Comparison of ENCODE assay signal across 8 cellular contexts in the genomic region with DNA sequence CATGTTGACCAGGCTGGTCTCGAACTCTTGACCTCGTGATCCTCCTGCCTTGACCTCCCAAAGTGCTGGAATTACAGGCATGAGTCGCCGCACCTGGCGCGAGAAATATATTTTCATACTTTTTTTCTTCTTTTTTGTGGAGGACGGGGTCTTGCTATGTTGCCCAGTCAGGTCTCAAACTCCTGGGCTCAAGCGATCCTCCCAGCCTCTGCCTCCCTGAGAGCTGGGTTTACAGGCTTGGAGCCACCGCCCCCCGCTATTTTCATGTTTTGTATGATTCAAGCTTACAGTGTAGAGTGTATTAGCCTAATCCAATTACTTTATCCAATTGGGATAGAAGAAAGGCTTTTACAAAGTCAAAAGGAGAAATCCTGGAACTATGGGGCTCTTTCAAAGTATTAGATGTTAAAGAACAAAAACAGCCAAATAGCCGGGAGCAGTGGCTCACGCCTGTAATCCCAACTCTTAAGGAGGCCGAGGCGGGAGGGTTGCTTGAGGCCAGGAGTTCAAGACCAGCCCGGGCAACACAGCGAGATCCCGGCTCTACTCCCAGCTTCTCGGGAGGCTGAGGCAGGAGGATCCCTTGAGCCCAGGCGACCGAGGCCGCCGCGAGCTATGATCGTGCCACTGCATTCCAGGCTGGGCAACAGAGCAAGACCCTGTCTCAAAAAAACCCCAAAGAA. TPM values are rescaled to one million over a fixed set of nuclear protein-coding genes. Genes with fewer than 3 reads are reported as not detected.
DNase-seq lines count a peak whose midpoint lies in the region; ATAC-seq, FAIRE-seq and TF ChIP-seq lines count a peak whose summit lies in the region.

No MANE protein-coding gene starts in this region.

- H3K9ac ChIP-seq in GM12878 (ENCODE audit: control insufficient read depth, insufficient read depth, low read length), result no peak overlapping the region; the same call in 1 of the 2 replicates

- TF ChIP-seq CTCF in GM12878 (IDR thresholded peaks at IDR 0.05 in 2 of 3, conservative IDR thresholded peaks at IDR 0.05 in 1 of 3; ENCODE audit: control insufficient read depth in 2 of 3, extremely low read depth in 1 of 3, insufficient read depth in 1 of 3, low read depth in 3 of 3, low read length in 3 of 3) (no peak), mesothelial cell of epicardium (IDR thresholded peaks at IDR 0.05; ENCODE audit: unreplicated experiment) (no peak), tibial nerve (IDR thresholded peaks at IDR 0.05) (no peak)

- peak overlapping the region; percentile 99 for H3K27ac Mint-ChIP-seq in mesothelial cell of epicardium

- TF ChIP-seq POLR2A in GM12878 (IDR thresholded peaks at IDR 0.05; ENCODE audit: low read depth, low read length) (no peak), tibial nerve (IDR thresholded peaks at IDR 0.05) (no peak)

- H3K36me3 ChIP-seq in GM12878 (ENCODE audit: control insufficient read depth in 2 of 2, insufficient read depth in 2 of 2, low read length in 1 of 2) (no peaks in the 10 kb centered on the region), tibial nerve (no peaks in the 10 kb centered on the region)

- in situ Hi-C loops in GM12878 (cut with MboI), result loop anchor here (10.0 kb wide), 1 partner anchor 836 kb away; the partner anchor contains the start of gene MTHFSD

- DNase-seq in activated T-cell treated with anti-CD3 and anti-CD28 coated beads, Interleukin-2, amount 50 U/mL, for 1 hour, result peak; percentile 9
- DNase-seq in activated T-cell treated with anti-CD3 and anti-CD28 coated beads for 4 hours, result no peak
- DNase-seq in GM12878 (ENCODE audit: low read depth, low spot score), result no peak
- DNase-seq in mesothelial cell of epicardium (ENCODE audit: low spot score in 2 of 2, unreplicated experiment in 2 of 2), result no peak
- no peak for DNase-seq in tibial nerve (ENCODE audit: low spot score in 2 of 2)
- no peak for DNase-seq in HuH-7.5 (ENCODE audit: low spot score)
- no peak for DNase-seq in SHP77 treated with DMSO at 0.1 percent for 48 hours (lab: John Stamatoyannopoulos, UW)

- SMC1A ChIA-PET in GM12878 (lab: Charles Lee; ENCODE audit: uncharacterized antibody, unreplicated experiment), result no interaction called here

- H3K4me3 Mint-ChIP-seq in mesothelial cell of epicardium, result peak overlapping the region; percentile 84

- H3K36me3 Mint-ChIP-seq in mesothelial cell of epicardium, result no peaks in the 10 kb centered on the region

- POLR2A ChIA-PET in GM12878 (lab: Charles Lee), result no interaction called here

- peaks cover 3% of the 10 kb centered on the region for H3K79me2 ChIP-seq in GM12878 (ENCODE audit: control insufficient read depth, insufficient read depth, low read length)

- peak overlapping the region; percentile 82 for H3K27ac ChIP-seq in GM12878 (ENCODE audit: control insufficient read depth, insufficient read depth)
- peak overlapping the region; percentile 98 to 100 (median 100) for H3K27ac ChIP-seq in tibial nerve

- BruUV-seq in GM12878 (replicated peaks; lab: Mats Ljungman, UMichigan), result no TSS peak

- CTCF ChIA-PET in GM12878 (lab: Yijun Ruan, JAX), result interaction anchor here (0.7 kb wide), 1 partner anchor 244 kb away, joined by 3 read pairs; no protein-coding TSS in a partner anchor

- H3K27me3 ChIP-seq in GM12878 (replicated peaks in 1 of 2; ENCODE audit: control insufficient read depth in 2 of 2, insufficient read depth in 2 of 2, low read length in 1 of 2), result no peaks in the 10 kb centered on the region
- no peaks in the 10 kb centered on the region for H3K27me3 ChIP-seq in tibial nerve

- H2AFZ ChIP-seq in GM12878 (ENCODE audit: control insufficient read depth, low read depth, low read length), result no peak overlapping the region

- no peak for FAIRE-seq in GM12878 (lab: Jason Lieb, UNC)

- H3K4me1 Mint-ChIP-seq in mesothelial cell of epicardium, result peaks cover 38% of the 10 kb centered on the region

- peaks cover 16% of the 10 kb centered on the region for H3K4me1 ChIP-seq in GM12878 (ENCODE audit: control insufficient read depth, insufficient read depth, low read length)
- peaks cover 6 to 66% (median 34%) of the 10 kb centered on the region in 4 donors for H3K4me1 ChIP-seq in tibial nerve

- ATAC-seq in GM12878 (no peak), GM21786 (IDR thresholded peaks at IDR 0.05; ENCODE audit: unreplicated experiment) (no peak)

- WGBS in GM12878 (ENCODE audit: insufficient coverage, insufficient replicate concordance, low lambda C conversion rate, missing lambda C conversion rate), result over 99% methylated on average over 19 of the region's 24 CpGs
- WGBS in tibial nerve, 2 donors, result 94 to 96% methylated on average over 24 of the region's 24 CpGs

- no peak for TF ChIP-seq EP300 in GM12878 (IDR thresholded peaks at IDR 0.05; ENCODE audit: borderline replicate concordance in 1 of 2, control insufficient read depth in 1 of 2, low read depth in 2 of 2, low read length in 2 of 2)
- no peak for TF ChIP-seq EP300 in tibial nerve (IDR thresholded peaks at IDR 0.05)

- peaks cover 9% of the 10 kb centered on the region; the same call in 1 of the 2 replicates for H4K20me1 ChIP-seq in GM12878 (ENCODE audit: control insufficient read depth, insufficient read depth)

- H3K4me3 ChIP-seq in GM12878, result peak overlapping the region; percentile 71; the same call in 1 of the 2 replicates
- peak overlapping the region in 3 of 4 donors; percentile 46 to 84 (median 78) for H3K4me3 ChIP-seq in tibial nerve

- intact Hi-C loops in GM12878 (cut with micrococcal nuclease; ENCODE audit: unreplicated experiment), result loop anchor here (5.0 kb wide), 1 partner anchor 377 kb away; the partner anchor contains the start of gene KLHDC4

- H3K27me3 Mint-ChIP-seq in mesothelial cell of epicardium (ENCODE audit: low read depth), result no peaks in the 10 kb centered on the region

- RAD21 ChIA-PET in GM12878 (lab: Charles Lee; ENCODE audit: unreplicated experiment), result no interaction called here

- no peak for TF ChIP-seq RAD21 in GM12878 (IDR thresholded peaks at IDR 0.05; ENCODE audit: insufficient read depth, low read depth, low read length)

- H3K9me3 ChIP-seq in GM12878 (replicated peaks; ENCODE audit: control insufficient read depth, insufficient read depth, low read length) (no peaks in the 10 kb centered on the region), tibial nerve (no peaks in the 10 kb centered on the region)

- H3K4me2 ChIP-seq in GM12878 (ENCODE audit: control insufficient read depth, insufficient read depth), result peak overlapping the region; percentile 99

- H3K9me3 Mint-ChIP-seq in mesothelial cell of epicardium, result no peaks in the 10 kb centered on the region

TF ChIP-seq in GM12878, 131 proteins besides CTCF, POLR2A, EP300 and RAD21 (continues in another document):
- TF ChIP-seq NR2F1 (conservative IDR thresholded peaks at IDR 0.05), result no peak

RNA-seq across cellular contexts. Expression of gene MAP1LC3B, which starts 1.4 kb away (rescaled TPM):
- 16.7 and 17.8 TPM in 2 replicates for total RNA-seq in GM12878 (2013; cell fraction: nucleolus; rRNA removed)
- total RNA-seq in GM12878 (2014; rRNA removed), result 7.4 and 8.1 TPM in 2 replicates
- 6.1 and 7.2 TPM in 2 replicates for total RNA-seq in GM12878 (2014; rRNA removed; fragmentation: Illumina TruSeq; extraction: Trizol)
- total RNA-seq in GM12878 (2021), result 21.4 and 21.5 TPM in 2 replicates
- polyA plus RNA-seq in GM12878 (2011; ENCODE audit: low read depth), result 24.7 TPM
- 15.5 and 16.9 TPM in 2 replicates for polyA plus RNA-seq in GM12878 (2011; rRNA removed)
- 8.0 and 13.2 TPM in 2 replicates for polyA plus RNA-seq in GM12878 (2011; cell fraction: cytosol; rRNA removed)
- 7.3 and 8.1 TPM in 2 replicates for polyA plus RNA-seq in GM12878 (2011; cell fraction: nucleus; rRNA removed)
- polyA plus RNA-seq in GM12878 (2012), result 31.9 and 34.0 TPM in 2 replicates
- 22.0 and 27.1 TPM in 2 replicates for polyA plus RNA-seq in GM12878 (2014; fragmentation: Illumina TruSeq; extraction: Trizol)
- 10 to 100 TPM in 1 of 2 experiments, 1 to 10 TPM in 1; 9.1 to 11.9 TPM for polyA plus RNA-seq in GM12878 (2014; fragmentation: Nextera tagmentation; extraction: Ambion mirVana)
- polyA plus RNA-seq in GM12878 (2014; rRNA removed), result 9.4 and 10.3 TPM in 2 replicates
- polyA plus RNA-seq in GM12878 (2016; fragmentation: Nextera tagmentation; extraction: Ambion mirVana), result 10 to 100 TPM; 42.7 to 42.8 TPM
- polyA minus RNA-seq in GM12878 (2011; rRNA and poly(A)+ RNA removed), result 7.8 and 9.0 TPM in 2 replicates
- polyA minus RNA-seq in GM12878 (2011; cell fraction: cytosol; rRNA and poly(A)+ RNA removed), result 4.1 and 8.4 TPM in 2 replicates
- polyA minus RNA-seq in GM12878 (2011; cell fraction: nucleus; rRNA and poly(A)+ RNA removed), result 4.4 and 5.6 TPM in 2 replicates
- 39.6 to 41.6 TPM (median 41.2 TPM) in 3 replicates for total RNA-seq in mesothelial cell of epicardium
- total RNA-seq in tibial nerve, result 10 to 100 TPM; 60.9 to 78.1 (median 68.2) TPM

RNA-seq across cellular contexts. Expression of gene FBXO31, which starts 7.2 kb away (rescaled TPM):
- total RNA-seq in GM12878 (2013; cell fraction: nucleolus; rRNA removed), result 24.8 and 40.0 TPM in 2 replicates
- total RNA-seq in GM12878 (2014; rRNA removed) (13.9 and 14.6 TPM in 2 replicates), GM12878 (2014; rRNA removed; fragmentation: Illumina TruSeq; extraction: Trizol) (7.4 and 8.4 TPM in 2 replicates), GM12878 (2021) (29.2 and 33.1 TPM in 2 replicates), mesothelial cell of epicardium (37.0 to 38.1 TPM (median 37.3 TPM) in 3 replicates), tibial nerve (100 to 1,000 TPM in 3 of 4 donors, 10 to 100 TPM in 1; 89.4 to 241 (median 147) TPM)
- polyA plus RNA-seq in GM12878 (2011; ENCODE audit: low read depth), result 8.6 TPM
- polyA plus RNA-seq in GM12878 (2011; rRNA removed) (9.3 and 14.8 TPM in 2 replicates), GM12878 (2014; fragmentation: Illumina TruSeq; extraction: Trizol) (3.6 and 8.6 TPM in 2 replicates), GM12878 (2014; fragmentation: Nextera tagmentation; extraction: Ambion mirVana) (under 1 TPM; 0.19 to 0.97 TPM), GM12878 (2014; rRNA removed) (15.8 and 22.6 TPM in 2 replicates), GM12878 (2016; fragmentation: Nextera tagmentation; extraction: Ambion mirVana) (10 to 100 TPM in 1 of 2 experiments, 1 to 10 TPM in 1; 10.0 to 10.7 TPM)
- polyA plus RNA-seq in GM12878 (2011; cell fraction: cytosol; rRNA removed), result 11.5 and 13.6 TPM in 2 replicates
- polyA plus RNA-seq in GM12878 (2011; cell fraction: nucleus; rRNA removed), result 42.5 and 42.8 TPM in 2 replicates
- 18.2 and 20.2 TPM in 2 replicates for polyA plus RNA-seq in GM12878 (2012)
- polyA minus RNA-seq in GM12878 (2011; rRNA and poly(A)+ RNA removed), result 15.2 and 22.1 TPM in 2 replicates
- 4.8 and 7.2 TPM in 2 replicates for polyA minus RNA-seq in GM12878 (2011; cell fraction: cytosol; rRNA and poly(A)+ RNA removed)
- 15.7 and 23.9 TPM in 2 replicates for polyA minus RNA-seq in GM12878 (2011; cell fraction: nucleus; rRNA and poly(A)+ RNA removed)
